ENCODE assay signal across 29 cellular contexts in the genomic region with DNA sequence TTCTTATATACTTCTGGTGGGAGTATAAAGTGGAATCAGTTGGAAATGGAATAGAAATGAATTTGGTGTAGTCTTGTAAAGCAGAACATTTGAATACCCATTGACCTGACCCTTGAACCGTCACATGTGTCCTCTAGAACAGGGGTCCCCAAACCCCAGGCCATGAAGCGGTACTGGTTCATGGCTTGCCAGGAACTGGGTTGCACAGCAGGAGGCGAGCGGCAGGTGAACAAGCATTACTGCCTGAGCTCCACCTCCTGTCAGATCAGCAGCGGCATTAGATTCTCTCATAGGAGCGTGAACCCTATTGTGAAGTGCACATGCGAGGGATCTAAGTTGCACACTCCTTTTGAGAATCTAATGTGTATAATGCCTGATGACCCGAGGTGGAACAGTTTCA.
"Had no signal": no experiment of that assay in that cellular context is flagged by ENCODE, and none has a peak within 500 bp of the region (broad histone marks: within the 10 kb centered on the region; RNA-seq: fewer than 3 reads in every experiment).

No MANE protein-coding gene starts in this region.

- H3K4me3 Mint-ChIP-seq: activated CD4-positive, alpha-beta T cell treated with anti-CD3 and anti-CD28 coated beads, Interleukin-2, amount 10 ng/mL, durations not matched to agents 24 days and 14 days; activated CD8-positive, alpha-beta T cell treated with anti-CD3 and anti-CD28 coated beads for 36 hours; activated naive CD4-positive, alpha-beta T cell treated with anti-CD3 and anti-CD28 coated beads, Interleukin-2, amount 50 U/mL, for 24 hours; activated naive CD8-positive, alpha-beta T cell treated with anti-CD3 and anti-CD28 coated beads, Interleukin-2, amount 10 ng/mL, durations not matched to agents 7 days and 5 days; activated T-cell treated with anti-CD3 and anti-CD28 coated beads, Interleukin-2, amount 50 U/mL, for 24 hours had no signal

- H3K4me1 Mint-ChIP-seq: activated CD4-positive, alpha-beta T cell treated with anti-CD3 and anti-CD28 coated beads, Interleukin-2, amount 10 ng/mL, durations not matched to agents 24 days and 14 days; activated naive CD4-positive, alpha-beta T cell treated with anti-CD3 and anti-CD28 coated beads, Interleukin-2, amount 50 U/mL, for 24 hours; activated naive CD8-positive, alpha-beta T cell treated with anti-CD3 and anti-CD28 coated beads, Interleukin-2, amount 10 ng/mL, durations not matched to agents 7 days and 5 days had no signal

- H3K27ac Mint-ChIP-seq: activated CD4-positive, alpha-beta T cell treated with anti-CD3 and anti-CD28 coated beads, Interleukin-2, amount 10 ng/mL, durations not matched to agents 24 days and 14 days; activated CD8-positive, alpha-beta T cell treated with anti-CD3 and anti-CD28 coated beads for 36 hours; activated naive CD4-positive, alpha-beta T cell treated with anti-CD3 and anti-CD28 coated beads, Interleukin-2, amount 50 U/mL, for 24 hours; activated naive CD8-positive, alpha-beta T cell treated with anti-CD3 and anti-CD28 coated beads, Interleukin-2, amount 10 ng/mL, durations not matched to agents 7 days and 5 days; activated T-cell treated with anti-CD3 and anti-CD28 coated beads, Interleukin-2, amount 50 U/mL, for 24 hours; activated T-helper 2 cell treated with anti-CD3 and anti-CD28 coated beads, Interferon-gamma antibody, Interleukin-2, Interleukin-4, amounts not matched to agents 10 μg/mL and 5 μg/mL and 100 μg/mL, durations not matched to agents 14 hours and 24 hours and 36 hours had no signal

- H3K36me3 Mint-ChIP-seq: activated naive CD4-positive, alpha-beta T cell treated with anti-CD3 and anti-CD28 coated beads, Interleukin-2, amount 50 U/mL, for 24 hours; activated naive CD8-positive, alpha-beta T cell treated with anti-CD3 and anti-CD28 coated beads, Interleukin-2, amount 10 ng/mL, durations not matched to agents 7 days and 5 days had no signal

- FAIRE-seq: astrocyte had no signal

- H3K27me3 ChIP-seq: adrenal gland, body of pancreas, breast epithelium, Peyer's patch, SJCRH30 had no signal

- H3K9me3 Mint-ChIP-seq: activated CD4-positive, alpha-beta T cell treated with anti-CD3 and anti-CD28 coated beads, Interleukin-2, amount 10 ng/mL, durations not matched to agents 24 days and 14 days; activated CD8-positive, alpha-beta T cell treated with anti-CD3 and anti-CD28 coated beads for 36 hours; activated naive CD4-positive, alpha-beta T cell treated with anti-CD3 and anti-CD28 coated beads, Interleukin-2, amount 50 U/mL, for 24 hours; activated naive CD8-positive, alpha-beta T cell treated with anti-CD3 and anti-CD28 coated beads, Interleukin-2, amount 10 ng/mL, durations not matched to agents 7 days and 5 days; activated T-cell treated with anti-CD3 and anti-CD28 coated beads, Interleukin-2, amount 50 U/mL, for 24 hours; activated T-helper 2 cell treated with anti-CD3 and anti-CD28 coated beads, Interferon-gamma antibody, Interleukin-2, Interleukin-4, amounts not matched to agents 10 μg/mL and 5 μg/mL and 100 μg/mL, durations not matched to agents 14 hours and 24 hours and 36 hours had no signal

- H3K27me3 Mint-ChIP-seq: activated CD4-positive, alpha-beta T cell treated with anti-CD3 and anti-CD28 coated beads, Interleukin-2, amount 10 ng/mL, durations not matched to agents 24 days and 14 days; activated CD8-positive, alpha-beta T cell treated with anti-CD3 and anti-CD28 coated beads for 36 hours; activated naive CD8-positive, alpha-beta T cell treated with anti-CD3 and anti-CD28 coated beads, Interleukin-2, amount 10 ng/mL, durations not matched to agents 7 days and 5 days had no signal

- H3K36me3 ChIP-seq: adrenal gland, breast epithelium, Peyer's patch, WERI-Rb-1 had no signal

- H3K4me3 ChIP-seq: adrenal gland, body of pancreas, breast epithelium, Peyer's patch, SJCRH30, SK-N-MC had no signal

- H3K27ac ChIP-seq: adrenal gland, body of pancreas, breast epithelium, Peyer's patch, SJCRH30, SK-N-MC, WERI-Rb-1 had no signal

- ATAC-seq: activated CD8-positive, alpha-beta T cell treated with anti-CD3 and anti-CD28 coated beads for 36 hours; body of pancreas; PC-3 had no signal

- DNase-seq: activated CD4-positive, alpha-beta T cell treated with anti-CD3 and anti-CD28 coated beads, Interleukin-2, amount 10 ng/mL, durations not matched to agents 24 days and 14 days; activated CD4-positive, alpha-beta T cell treated with anti-CD3 and anti-CD28 coated beads, Interleukin-2, amount 50 U/mL, for 4 hours; activated CD8-positive, alpha-beta T cell treated with anti-CD3 and anti-CD28 coated beads for 36 hours; activated gamma-delta T cell; activated naive CD4-positive, alpha-beta T cell treated with Interleukin-2 at 50 U/mL for 16 hours; activated naive CD8-positive, alpha-beta T cell treated with anti-CD3 and anti-CD28 coated beads, Interleukin-2, amount 10 ng/mL, durations not matched to agents 7 days and 5 days; activated T-cell treated with anti-CD3 and anti-CD28 coated beads, Interleukin-2, amount 50 U/mL, for 24 hours; adrenal gland; body of pancreas; Karpas-422; KBM-7; NCI-H1436 treated with DMSO at 0.1 percent for 48 hours; NCI-H187 treated with DMSO at 0.1 percent for 48 hours; NCI-H2081 treated with DMSO at 0.1 percent for 48 hours; NCI-H226; NCI-H524 treated with DMSO at 0.1 percent for 48 hours; NCI-H748 treated with DMSO at 0.1 percent for 48 hours; NK-92 treated with Interleukin-12 subunit alpha and Interleukin-12 subunit beta, amount 100 ng/mL, for 24 hours; PC-3; Peyer's patch; RPMI8226; SJCRH30; T1000; WERI-Rb-1 had no signal

- H3K4me1 ChIP-seq: adrenal gland, body of pancreas, breast epithelium, Peyer's patch, SJCRH30 had no signal
